Comparison of ENCODE assay signal across 11 cellular contexts in genomic region chr10:114605155-114605797, GRCh38. TPM values are rescaled to one million over a fixed set of nuclear protein-coding genes. Genes with fewer than 3 reads are reported as not detected.
DNase-seq lines count a peak whose midpoint lies in the region; ATAC-seq, FAIRE-seq and TF ChIP-seq lines count a peak whose summit lies in the region.
"Had no signal": no experiment of that assay in that cellular context is flagged by ENCODE, and none has a peak within 500 bp of the region (broad histone marks: within the 10 kb centered on the region; RNA-seq: fewer than 3 reads in every experiment).

No MANE protein-coding gene starts in this region.

- TF ChIP-seq CTCF in bronchial epithelial cell (IDR thresholded peaks at IDR 0.05; ENCODE audit: insufficient read depth, low read length, severe bottlenecking) (no peak), left lung (IDR thresholded peaks at IDR 0.05) (no peak)

- H3K9me3 ChIP-seq in CD4-positive, CD25-positive, alpha-beta regulatory T cell (ENCODE audit: control insufficient read depth in 2 of 2, low read length in 2 of 2), result peaks cover 0 to 2% of the 10 kb centered on the region in 2 experiments
- H3K9me3 ChIP-seq in left lung, result no peaks in the 10 kb centered on the region
- H3K9me3 ChIP-seq: BE2C had no signal

- no peaks in the 10 kb centered on the region for H3K27me3 Mint-ChIP-seq in CD4-positive, CD25-positive, alpha-beta regulatory T cell

- H3K4me1 ChIP-seq in CD4-positive, CD25-positive, alpha-beta regulatory T cell (ENCODE audit: control insufficient read depth, insufficient read depth, low read length, poor library complexity, severe bottlenecking), result peaks cover 30% of the 10 kb centered on the region
- peaks cover 0 to 23% of the 10 kb centered on the region in 2 donors for H3K4me1 ChIP-seq in left lung
- H3K4me1 ChIP-seq: BE2C had no signal

- peak overlapping the region; percentile 23 to 90 (median 40) for H3K27ac Mint-ChIP-seq in CD4-positive, CD25-positive, alpha-beta regulatory T cell
- H3K27ac Mint-ChIP-seq: natural killer cell had no signal

- intact Hi-C loops in left lung (cut with DNase I), result no loop called here

- peak overlapping the region; percentile 37 for H3K27ac ChIP-seq in CD4-positive, CD25-positive, alpha-beta regulatory T cell (ENCODE audit: insufficient read depth, low read length, poor library complexity, severe bottlenecking)
- H3K27ac ChIP-seq in left lung, result peak overlapping the region; percentile 11 to 53

- DNase-seq in CD4-positive, CD25-positive, alpha-beta regulatory T cell, result peak in 1 of 3 donors; percentile 53
- DNase-seq in bronchial epithelial cell (ENCODE audit: low read depth) (peak; percentile 47), left lung (no peak), 8988T (no peak), NCI-H1048 (lab: John Stamatoyannopoulos, UW) (no peak), SHP77 treated with DMSO at 0.1 percent for 48 hours (lab: John Stamatoyannopoulos, UW) (no peak)
- DNase-seq: BE2C, natural killer cell had no signal

- no peak overlapping the region for H3K4me3 ChIP-seq in CD4-positive, CD25-positive, alpha-beta regulatory T cell (ENCODE audit: low read depth, low read length)
- H3K4me3 ChIP-seq in bronchial epithelial cell (ENCODE audit: low read depth, low read length) (no peak overlapping the region), left lung (no peak overlapping the region)

- H3K4me3 Mint-ChIP-seq in CD4-positive, CD25-positive, alpha-beta regulatory T cell, result peak overlapping the region in 1 of 4 donors; percentile 4
- H3K4me3 Mint-ChIP-seq: natural killer cell had no signal

- ATAC-seq in CD4-positive, CD25-positive, alpha-beta regulatory T cell (ENCODE audit: low read depth in 2 of 2), result no peak
- ATAC-seq in GM21381 (IDR thresholded peaks at IDR 0.05; ENCODE audit: unreplicated experiment) (peak; percentile 59), left lung (no peak), HG03280 (IDR thresholded peaks at IDR 0.05; ENCODE audit: unreplicated experiment) (no peak)
- ATAC-seq: natural killer cell had no signal

- no peaks in the 10 kb centered on the region for H3K27me3 ChIP-seq in CD4-positive, CD25-positive, alpha-beta regulatory T cell (ENCODE audit: control insufficient read depth, insufficient read depth, low read length)
- H3K27me3 ChIP-seq in bronchial epithelial cell (ENCODE audit: control insufficient read depth, insufficient read depth, low read length) (no peaks in the 10 kb centered on the region), left lung (no peaks in the 10 kb centered on the region)
- H3K27me3 ChIP-seq: BE2C had no signal

- peaks cover 8% of the 10 kb centered on the region for H3K36me3 Mint-ChIP-seq in CD4-positive, CD25-positive, alpha-beta regulatory T cell
- H3K36me3 Mint-ChIP-seq: natural killer cell had no signal

- peaks cover 6% of the 10 kb centered on the region for H3K36me3 ChIP-seq in CD4-positive, CD25-positive, alpha-beta regulatory T cell (ENCODE audit: control insufficient read depth, insufficient read depth, low read length)
- H3K36me3 ChIP-seq in bronchial epithelial cell (ENCODE audit: control insufficient read depth, insufficient read depth, low read length), result no peaks in the 10 kb centered on the region
- peaks cover 0 to 7% of the 10 kb centered on the region in 2 donors for H3K36me3 ChIP-seq in left lung
- H3K36me3 ChIP-seq: BE2C had no signal

- peaks cover 15 to 44% (median 30%) of the 10 kb centered on the region in 4 donors for H3K4me1 Mint-ChIP-seq in CD4-positive, CD25-positive, alpha-beta regulatory T cell
- H3K4me1 Mint-ChIP-seq: natural killer cell had no signal

- H3K9me3 Mint-ChIP-seq in CD4-positive, CD25-positive, alpha-beta regulatory T cell, result no peaks in the 10 kb centered on the region
- H3K9me3 Mint-ChIP-seq: natural killer cell had no signal

- no peak for FAIRE-seq in bronchial epithelial cell (lab: Jason Lieb, UNC)
- FAIRE-seq: urothelium cell line had no signal

RNA-seq across cellular contexts. Expression of gene ABLIM1, which starts 52.8 kb away (rescaled TPM):
- 131 TPM for total RNA-seq in CD4-positive, CD25-positive, alpha-beta regulatory T cell
- polyA plus RNA-seq in CD4-positive, CD25-positive, alpha-beta regulatory T cell, result 100 to 1,000 TPM; 101 to 138 (median 129) TPM
- total RNA-seq in bronchial epithelial cell, result 152 and 264 TPM in 2 replicates
- total RNA-seq in left lung, result 100 to 1,000 TPM in 1 of 2 donors, 10 to 100 TPM in 1; 80.5 to 195 TPM
